Comparison of ENCODE assay signal across 1 cellular context in the genomic region with DNA sequence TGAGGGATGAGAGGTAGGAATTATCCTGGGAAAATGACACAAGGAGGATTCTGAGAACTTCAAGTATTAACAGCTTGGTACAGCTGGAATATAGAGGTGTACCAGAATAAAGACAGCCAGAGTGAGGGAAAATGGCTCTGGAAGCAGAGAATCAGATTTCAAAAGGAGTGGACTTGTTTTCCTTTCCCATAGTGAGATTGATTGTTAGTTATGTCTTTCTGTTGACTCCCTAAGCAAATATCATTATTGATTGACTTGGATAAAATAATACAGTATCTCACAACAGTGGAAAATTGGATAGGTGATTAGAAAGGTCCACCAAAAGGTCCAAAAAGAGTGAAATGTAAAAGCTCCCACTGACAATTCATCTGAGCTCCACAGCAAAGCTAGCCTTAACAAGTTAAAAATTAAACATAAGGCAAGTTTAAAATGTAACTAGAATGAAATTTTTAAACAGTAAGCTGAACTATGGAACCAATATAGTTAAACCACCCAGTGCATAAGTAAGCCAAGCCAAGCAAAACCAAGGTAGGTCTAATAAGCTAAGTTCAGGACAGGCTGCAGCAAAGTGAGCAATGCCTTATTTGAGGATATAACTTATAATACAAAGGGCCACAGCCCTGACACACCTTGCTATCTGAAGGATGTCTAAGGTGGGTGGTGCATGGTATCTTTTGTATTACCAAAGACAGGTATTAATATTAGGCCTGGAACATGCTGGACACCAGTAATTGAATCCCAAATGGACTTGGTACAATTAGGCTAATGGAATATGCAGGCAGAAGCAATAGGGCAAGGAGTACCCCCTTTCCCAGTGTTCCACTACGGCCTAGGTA.
TF ChIP-seq lines count a peak whose summit lies in the region.

No MANE protein-coding gene starts in this region.

TF ChIP-seq in HepG2, 621 proteins besides CTCF, POLR2A, EP300 and RAD21 (continued from another document and continues in another):
- no peak for TF ChIP-seq SOX6 (IDR thresholded peaks at IDR 0.05)
- TF ChIP-seq SOX6 (CRISPR knock-in tag; IDR thresholded peaks at IDR 0.05) = peak; percentile 62
- no peak for TF ChIP-seq THYN1 (CRISPR knock-in tag; IDR thresholded peaks at IDR 0.05; ENCODE audit: borderline replicate concordance, low read depth)
- no peak for TF ChIP-seq ZNF296 (CRISPR knock-in tag; conservative IDR thresholded peaks at IDR 0.05)
- TF ChIP-seq HMG20B (CRISPR knock-in tag; conservative IDR thresholded peaks at IDR 0.05) = 0 out of 2 replicates have a peak, but pooled peaks have one; percentile 4
- no peak for TF ChIP-seq MIER2 (CRISPR knock-in tag; IDR thresholded peaks at IDR 0.05)
- TF ChIP-seq, protein P1, sequence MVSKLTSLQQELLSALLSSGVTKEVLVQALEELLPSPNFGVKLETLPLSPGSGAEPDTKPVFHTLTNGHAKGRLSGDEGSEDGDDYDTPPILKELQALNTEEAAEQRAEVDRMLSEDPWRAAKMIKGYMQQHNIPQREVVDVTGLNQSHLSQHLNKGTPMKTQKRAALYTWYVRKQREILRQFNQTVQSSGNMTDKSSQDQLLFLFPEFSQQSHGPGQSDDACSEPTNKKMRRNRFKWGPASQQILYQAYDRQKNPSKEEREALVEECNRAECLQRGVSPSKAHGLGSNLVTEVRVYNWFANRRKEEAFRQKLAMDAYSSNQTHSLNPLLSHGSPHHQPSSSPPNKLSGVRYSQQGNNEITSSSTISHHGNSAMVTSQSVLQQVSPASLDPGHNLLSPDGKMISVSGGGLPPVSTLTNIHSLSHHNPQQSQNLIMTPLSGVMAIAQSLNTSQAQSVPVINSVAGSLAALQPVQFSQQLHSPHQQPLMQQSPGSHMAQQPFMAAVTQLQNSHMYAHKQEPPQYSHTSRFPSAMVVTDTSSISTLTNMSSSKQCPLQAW (CRISPR knock-in tag; IDR thresholded peaks at IDR 0.05) = no peak
- TF ChIP-seq RNF2 (conservative IDR thresholded peaks at IDR 0.05; ENCODE audit: low read depth) = no peak
- no peak for TF ChIP-seq NRL (CRISPR knock-in tag; IDR thresholded peaks at IDR 0.05; ENCODE audit: borderline replicate concordance)
- peak; percentile 69; the same call in 1 of the 2 replicates for TF ChIP-seq ZNF652 (CRISPR knock-in tag; IDR thresholded peaks at IDR 0.05; ENCODE audit: borderline replicate concordance, low read depth)
- TF ChIP-seq, protein P2, sequence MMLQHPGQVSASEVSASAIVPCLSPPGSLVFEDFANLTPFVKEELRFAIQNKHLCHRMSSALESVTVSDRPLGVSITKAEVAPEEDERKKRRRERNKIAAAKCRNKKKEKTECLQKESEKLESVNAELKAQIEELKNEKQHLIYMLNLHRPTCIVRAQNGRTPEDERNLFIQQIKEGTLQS (CRISPR knock-in tag; IDR thresholded peaks at IDR 0.05) = no peak
- TF ChIP-seq ERF (CRISPR knock-in tag; IDR thresholded peaks at IDR 0.05) = no peak
- TF ChIP-seq THAP11 (CRISPR knock-in tag; IDR thresholded peaks at IDR 0.05) = 0 out of 2 replicates have a peak, but pooled peaks have one; percentile 7
- peak; percentile 69; the same call in 1 of the 2 replicates for TF ChIP-seq HNRNPUL1 (IDR thresholded peaks at IDR 0.05; ENCODE audit: low read depth, low read length)
- no peak for TF ChIP-seq MBD4 (IDR thresholded peaks at IDR 0.05; ENCODE audit: borderline replicate concordance, low read length)
- TF ChIP-seq CEBPG (CRISPR knock-in tag; IDR thresholded peaks at IDR 0.05) = 0 out of 2 replicates have a peak, but pooled peaks have one; percentile 9
- TF ChIP-seq FOXP1 (IDR thresholded peaks at IDR 0.05) = no peak
- TF ChIP-seq FOXP1 (CRISPR knock-in tag; IDR thresholded peaks at IDR 0.05) = peak; percentile 54; the same call in 1 of the 2 replicates
- peak; percentile 8 for TF ChIP-seq ZMYM4 (CRISPR knock-in tag; IDR thresholded peaks at IDR 0.05)
- TF ChIP-seq, protein P3, sequence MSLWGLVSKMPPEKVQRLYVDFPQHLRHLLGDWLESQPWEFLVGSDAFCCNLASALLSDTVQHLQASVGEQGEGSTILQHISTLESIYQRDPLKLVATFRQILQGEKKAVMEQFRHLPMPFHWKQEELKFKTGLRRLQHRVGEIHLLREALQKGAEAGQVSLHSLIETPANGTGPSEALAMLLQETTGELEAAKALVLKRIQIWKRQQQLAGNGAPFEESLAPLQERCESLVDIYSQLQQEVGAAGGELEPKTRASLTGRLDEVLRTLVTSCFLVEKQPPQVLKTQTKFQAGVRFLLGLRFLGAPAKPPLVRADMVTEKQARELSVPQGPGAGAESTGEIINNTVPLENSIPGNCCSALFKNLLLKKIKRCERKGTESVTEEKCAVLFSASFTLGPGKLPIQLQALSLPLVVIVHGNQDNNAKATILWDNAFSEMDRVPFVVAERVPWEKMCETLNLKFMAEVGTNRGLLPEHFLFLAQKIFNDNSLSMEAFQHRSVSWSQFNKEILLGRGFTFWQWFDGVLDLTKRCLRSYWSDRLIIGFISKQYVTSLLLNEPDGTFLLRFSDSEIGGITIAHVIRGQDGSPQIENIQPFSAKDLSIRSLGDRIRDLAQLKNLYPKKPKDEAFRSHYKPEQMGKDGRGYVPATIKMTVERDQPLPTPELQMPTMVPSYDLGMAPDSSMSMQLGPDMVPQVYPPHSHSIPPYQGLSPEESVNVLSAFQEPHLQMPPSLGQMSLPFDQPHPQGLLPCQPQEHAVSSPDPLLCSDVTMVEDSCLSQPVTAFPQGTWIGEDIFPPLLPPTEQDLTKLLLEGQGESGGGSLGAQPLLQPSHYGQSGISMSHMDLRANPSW (CRISPR knock-in tag; IDR thresholded peaks at IDR 0.05; ENCODE audit: borderline replicate concordance) = 0 out of 2 replicates have a peak, but pooled peaks have one; percentile 35
- TF ChIP-seq ZNF367 (CRISPR knock-in tag; IDR thresholded peaks at IDR 0.05; ENCODE audit: borderline replicate concordance) = no peak
- TF ChIP-seq, protein P4, sequence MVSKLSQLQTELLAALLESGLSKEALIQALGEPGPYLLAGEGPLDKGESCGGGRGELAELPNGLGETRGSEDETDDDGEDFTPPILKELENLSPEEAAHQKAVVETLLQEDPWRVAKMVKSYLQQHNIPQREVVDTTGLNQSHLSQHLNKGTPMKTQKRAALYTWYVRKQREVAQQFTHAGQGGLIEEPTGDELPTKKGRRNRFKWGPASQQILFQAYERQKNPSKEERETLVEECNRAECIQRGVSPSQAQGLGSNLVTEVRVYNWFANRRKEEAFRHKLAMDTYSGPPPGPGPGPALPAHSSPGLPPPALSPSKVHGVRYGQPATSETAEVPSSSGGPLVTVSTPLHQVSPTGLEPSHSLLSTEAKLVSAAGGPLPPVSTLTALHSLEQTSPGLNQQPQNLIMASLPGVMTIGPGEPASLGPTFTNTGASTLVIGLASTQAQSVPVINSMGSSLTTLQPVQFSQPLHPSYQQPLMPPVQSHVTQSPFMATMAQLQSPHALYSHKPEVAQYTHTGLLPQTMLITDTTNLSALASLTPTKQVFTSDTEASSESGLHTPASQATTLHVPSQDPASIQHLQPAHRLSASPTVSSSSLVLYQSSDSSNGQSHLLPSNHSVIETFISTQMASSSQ (IDR thresholded peaks at IDR 0.05; ENCODE audit: low read depth) = peak; percentile 91
- TF ChIP-seq, protein P4 (CRISPR knock-in tag; IDR thresholded peaks at IDR 0.05; ENCODE audit: borderline replicate concordance) = peak; percentile 79; the same call in 1 of the 2 replicates
- TF ChIP-seq, protein P5, sequence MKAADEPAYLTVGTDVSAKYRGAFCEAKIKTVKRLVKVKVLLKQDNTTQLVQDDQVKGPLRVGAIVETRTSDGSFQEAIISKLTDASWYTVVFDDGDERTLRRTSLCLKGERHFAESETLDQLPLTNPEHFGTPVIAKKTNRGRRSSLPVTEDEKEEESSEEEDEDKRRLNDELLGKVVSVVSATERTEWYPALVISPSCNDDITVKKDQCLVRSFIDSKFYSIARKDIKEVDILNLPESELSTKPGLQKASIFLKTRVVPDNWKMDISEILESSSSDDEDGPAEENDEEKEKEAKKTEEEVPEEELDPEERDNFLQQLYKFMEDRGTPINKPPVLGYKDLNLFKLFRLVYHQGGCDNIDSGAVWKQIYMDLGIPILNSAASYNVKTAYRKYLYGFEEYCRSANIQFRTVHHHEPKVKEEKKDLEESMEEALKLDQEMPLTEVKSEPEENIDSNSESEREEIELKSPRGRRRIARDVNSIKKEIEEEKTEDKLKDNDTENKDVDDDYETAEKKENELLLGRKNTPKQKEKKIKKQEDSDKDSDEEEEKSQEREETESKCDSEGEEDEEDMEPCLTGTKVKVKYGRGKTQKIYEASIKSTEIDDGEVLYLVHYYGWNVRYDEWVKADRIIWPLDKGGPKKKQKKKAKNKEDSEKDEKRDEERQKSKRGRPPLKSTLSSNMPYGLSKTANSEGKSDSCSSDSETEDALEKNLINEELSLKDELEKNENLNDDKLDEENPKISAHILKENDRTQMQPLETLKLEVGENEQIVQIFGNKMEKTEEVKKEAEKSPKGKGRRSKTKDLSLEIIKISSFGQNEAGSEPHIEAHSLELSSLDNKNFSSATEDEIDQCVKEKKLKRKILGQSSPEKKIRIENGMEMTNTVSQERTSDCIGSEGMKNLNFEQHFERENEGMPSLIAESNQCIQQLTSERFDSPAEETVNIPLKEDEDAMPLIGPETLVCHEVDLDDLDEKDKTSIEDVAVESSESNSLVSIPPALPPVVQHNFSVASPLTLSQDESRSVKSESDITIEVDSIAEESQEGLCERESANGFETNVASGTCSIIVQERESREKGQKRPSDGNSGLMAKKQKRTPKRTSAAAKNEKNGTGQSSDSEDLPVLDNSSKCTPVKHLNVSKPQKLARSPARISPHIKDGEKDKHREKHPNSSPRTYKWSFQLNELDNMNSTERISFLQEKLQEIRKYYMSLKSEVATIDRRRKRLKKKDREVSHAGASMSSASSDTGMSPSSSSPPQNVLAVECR (CRISPR knock-in tag; IDR thresholded peaks at IDR 0.05; ENCODE audit: borderline replicate concordance) = 0 out of 2 replicates have a peak, but pooled peaks have one; percentile 31
- TF ChIP-seq NPAS2 (CRISPR knock-in tag; IDR thresholded peaks at IDR 0.05; ENCODE audit: borderline replicate concordance) = no peak
- TF ChIP-seq KDM4B (CRISPR knock-in tag; IDR thresholded peaks at IDR 0.05) = no peak
- TF ChIP-seq ZFX (CRISPR knock-in tag; IDR thresholded peaks at IDR 0.05; ENCODE audit: low read depth) = 0 out of 2 replicates have a peak, but pooled peaks have one; percentile 39
- 0 out of 2 replicates have a peak, but pooled peaks have one; percentile 24 for TF ChIP-seq SOX13 (IDR thresholded peaks at IDR 0.05)
- peak in 1 of 2 experiments; percentile 31; a peak in 1 of 4 replicates for TF ChIP-seq SOX13 (CRISPR knock-in tag; conservative IDR thresholded peaks at IDR 0.05 in 1 of 2, IDR thresholded peaks at IDR 0.05 in 1 of 2)
- TF ChIP-seq, protein P6, sequence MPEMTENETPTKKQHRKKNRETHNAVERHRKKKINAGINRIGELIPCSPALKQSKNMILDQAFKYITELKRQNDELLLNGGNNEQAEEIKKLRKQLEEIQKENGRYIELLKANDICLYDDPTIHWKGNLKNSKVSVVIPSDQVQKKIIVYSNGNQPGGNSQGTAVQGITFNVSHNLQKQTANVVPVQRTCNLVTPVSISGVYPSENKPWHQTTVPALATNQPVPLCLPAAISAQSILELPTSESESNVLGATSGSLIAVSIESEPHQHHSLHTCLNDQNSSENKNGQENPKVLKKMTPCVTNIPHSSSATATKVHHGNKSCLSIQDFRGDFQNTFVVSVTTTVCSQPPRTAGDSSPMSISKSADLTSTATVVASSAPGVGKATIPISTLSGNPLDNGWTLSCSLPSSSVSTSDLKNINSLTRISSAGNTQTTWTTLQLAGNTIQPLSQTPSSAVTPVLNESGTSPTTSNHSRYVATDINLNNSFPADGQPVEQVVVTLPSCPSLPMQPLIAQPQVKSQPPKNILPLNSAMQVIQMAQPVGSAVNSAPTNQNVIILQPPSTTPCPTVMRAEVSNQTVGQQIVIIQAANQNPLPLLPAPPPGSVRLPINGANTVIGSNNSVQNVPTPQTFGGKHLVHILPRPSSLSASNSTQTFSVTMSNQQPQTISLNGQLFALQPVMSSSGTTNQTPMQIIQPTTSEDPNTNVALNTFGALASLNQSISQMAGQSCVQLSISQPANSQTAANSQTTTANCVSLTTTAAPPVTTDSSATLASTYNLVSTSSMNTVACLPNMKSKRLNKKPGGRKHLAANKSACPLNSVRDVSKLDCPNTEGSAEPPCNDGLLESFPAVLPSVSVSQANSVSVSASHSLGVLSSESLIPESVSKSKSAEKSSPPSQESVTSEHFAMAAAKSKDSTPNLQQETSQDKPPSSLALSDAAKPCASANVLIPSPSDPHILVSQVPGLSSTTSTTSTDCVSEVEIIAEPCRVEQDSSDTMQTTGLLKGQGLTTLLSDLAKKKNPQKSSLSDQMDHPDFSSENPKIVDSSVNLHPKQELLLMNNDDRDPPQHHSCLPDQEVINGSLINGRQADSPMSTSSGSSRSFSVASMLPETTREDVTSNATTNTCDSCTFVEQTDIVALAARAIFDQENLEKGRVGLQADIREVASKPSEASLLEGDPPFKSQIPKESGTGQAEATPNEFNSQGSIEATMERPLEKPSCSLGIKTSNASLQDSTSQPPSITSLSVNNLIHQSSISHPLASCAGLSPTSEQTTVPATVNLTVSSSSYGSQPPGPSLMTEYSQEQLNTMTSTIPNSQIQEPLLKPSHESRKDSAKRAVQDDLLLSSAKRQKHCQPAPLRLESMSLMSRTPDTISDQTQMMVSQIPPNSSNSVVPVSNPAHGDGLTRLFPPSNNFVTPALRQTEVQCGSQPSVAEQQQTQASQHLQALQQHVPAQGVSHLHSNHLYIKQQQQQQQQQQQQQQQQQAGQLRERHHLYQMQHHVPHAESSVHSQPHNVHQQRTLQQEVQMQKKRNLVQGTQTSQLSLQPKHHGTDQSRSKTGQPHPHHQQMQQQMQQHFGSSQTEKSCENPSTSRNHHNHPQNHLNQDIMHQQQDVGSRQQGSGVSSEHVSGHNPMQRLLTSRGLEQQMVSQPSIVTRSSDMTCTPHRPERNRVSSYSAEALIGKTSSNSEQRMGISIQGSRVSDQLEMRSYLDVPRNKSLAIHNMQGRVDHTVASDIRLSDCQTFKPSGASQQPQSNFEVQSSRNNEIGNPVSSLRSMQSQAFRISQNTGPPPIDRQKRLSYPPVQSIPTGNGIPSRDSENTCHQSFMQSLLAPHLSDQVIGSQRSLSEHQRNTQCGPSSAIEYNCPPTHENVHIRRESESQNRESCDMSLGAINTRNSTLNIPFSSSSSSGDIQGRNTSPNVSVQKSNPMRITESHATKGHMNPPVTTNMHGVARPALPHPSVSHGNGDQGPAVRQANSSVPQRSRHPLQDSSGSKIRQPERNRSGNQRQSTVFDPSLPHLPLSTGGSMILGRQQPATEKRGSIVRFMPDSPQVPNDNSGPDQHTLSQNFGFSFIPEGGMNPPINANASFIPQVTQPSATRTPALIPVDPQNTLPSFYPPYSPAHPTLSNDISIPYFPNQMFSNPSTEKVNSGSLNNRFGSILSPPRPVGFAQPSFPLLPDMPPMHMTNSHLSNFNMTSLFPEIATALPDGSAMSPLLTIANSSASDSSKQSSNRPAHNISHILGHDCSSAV (CRISPR knock-in tag; IDR thresholded peaks at IDR 0.05; ENCODE audit: borderline replicate concordance) = no peak
- TF ChIP-seq PITX1 (CRISPR knock-in tag; IDR thresholded peaks at IDR 0.05) = peak; percentile 2; the same call in 1 of the 2 replicates
- TF ChIP-seq RBM22 (optimal IDR thresholded peaks at IDR 0.05; ENCODE audit: low read length) = no peak
- no peak for TF ChIP-seq ZNF788 (CRISPR knock-in tag; IDR thresholded peaks at IDR 0.05; ENCODE audit: borderline replicate concordance)
